ENCODE assay signal across 8 cellular contexts in genomic region chrX:53422091-53422914, GRCh38. TPM values are rescaled to one million over a fixed set of nuclear protein-coding genes. Genes with fewer than 3 reads are reported as not detected.
DNase-seq lines count a peak whose midpoint lies in the region; ATAC-seq, FAIRE-seq and TF ChIP-seq lines count a peak whose summit lies in the region.

RIBC1 (plus strand) TSS chrX:53422873; CDS start chrX:53426277, 3,404 bp downstream.
SMC1A (minus strand) TSS chrX:53422654; CDS start chrX:53422600, 54 bp downstream.

- H3K4me1 ChIP-seq in BE2C (no peaks in the 10 kb centered on the region), kidney (ENCODE audit: control insufficient read depth in 1 of 2, insufficient read depth in 1 of 2, low read depth in 1 of 2, low read length in 2 of 2) (peaks cover 0 to 9% of the 10 kb centered on the region in 2 donors)

- DNase-seq in BE2C (peak; percentile 96), GM19239 (ENCODE audit: insufficient read length, low spot score) (peak; percentile 69), NCI-H510A treated with DMSO at 0.1 percent for 48 hours (lab: John Stamatoyannopoulos, UW) (peak; percentile 92), choroid plexus epithelial cell (ENCODE audit: low read depth) (peak; percentile 98), kidney (peak; percentile 99)
- DNase-seq in activated CD4-positive, alpha-beta T cell treated with anti-CD3 and anti-CD28 coated beads for 36 hours = peak; percentile 96
- DNase-seq in stimulated activated CD4-positive, alpha-beta T cell treated with anti-CD3 and anti-CD28 coated beads, Interleukin-15, amount 100 ng/mL, for 1 hour (ENCODE audit: low read depth in 1 of 2, low spot score in 1 of 2) = peak; percentile 81 to 85

- POLR2A ChIA-PET in activated CD4-positive, alpha-beta T cell treated with anti-CD3 and anti-CD28 coated beads for 36 hours (lab: Charles Lee) = interaction anchor here (0.6 to 1.3 kb wide), 11 partner anchors 8 to 935 kb away, joined by 3 to 9 read pairs (median 3); no protein-coding TSS in a partner anchor

- FAIRE-seq in GM19239 (lab: Jason Lieb, UNC) = peak; percentile 99
- FAIRE-seq in kidney (lab: Jason Lieb, UNC) = peak; percentile 98

- H3K9ac ChIP-seq in kidney (ENCODE audit: low read length in 2 of 2) = peak within 1 kb of the TSS; percentile 69 to 73

- 0 out of 2 replicates have a peak, but pooled peaks cover 3% of the 10 kb centered on the region for H3K36me3 ChIP-seq in BE2C
- no peaks in the 10 kb centered on the region for H3K36me3 ChIP-seq in kidney (ENCODE audit: control insufficient read depth in 1 of 2, insufficient read depth in 2 of 2, low read length in 2 of 2)

- H3K4me3 ChIP-seq in BE2C (ENCODE audit: low read depth, low read length) (peak within 1 kb of the TSS; percentile 85), choroid plexus epithelial cell (ENCODE audit: low read depth, low read length) (peak within 1 kb of the TSS; percentile 76), kidney (ENCODE audit: low read length in 2 of 2) (peak within 1 kb of the TSS; percentile 78 to 84)

- peak within 1 kb of the TSS; percentile 97 for H3K27ac Mint-ChIP-seq in activated CD4-positive, alpha-beta T cell treated with anti-CD3 and anti-CD28 coated beads for 36 hours

- peaks cover 26% of the 10 kb centered on the region for H3K36me3 Mint-ChIP-seq in activated CD4-positive, alpha-beta T cell treated with anti-CD3 and anti-CD28 coated beads for 36 hours (ENCODE audit: low read depth)

- no peaks in the 10 kb centered on the region for H3K9me3 Mint-ChIP-seq in activated CD4-positive, alpha-beta T cell treated with anti-CD3 and anti-CD28 coated beads for 36 hours (ENCODE audit: low read depth)

- peak; percentile 90 for ATAC-seq in HG03442 (IDR thresholded peaks at IDR 0.05; ENCODE audit: unreplicated experiment)
- ATAC-seq in activated CD4-positive, alpha-beta T cell treated with anti-CD3 and anti-CD28 coated beads for 36 hours = peak; percentile 91

- H3K4me3 Mint-ChIP-seq in activated CD4-positive, alpha-beta T cell treated with anti-CD3 and anti-CD28 coated beads for 36 hours = peak within 1 kb of the TSS; percentile 94

- no peaks in the 10 kb centered on the region for H3K27me3 Mint-ChIP-seq in activated CD4-positive, alpha-beta T cell treated with anti-CD3 and anti-CD28 coated beads for 36 hours

- peak within 1 kb of the TSS; percentile 86 to 95 for H3K27ac ChIP-seq in kidney (ENCODE audit: low read depth in 2 of 2, low read length in 2 of 2)

- peaks cover 27% of the 10 kb centered on the region for H3K4me1 Mint-ChIP-seq in activated CD4-positive, alpha-beta T cell treated with anti-CD3 and anti-CD28 coated beads for 36 hours

- intact Hi-C loops in activated CD4-positive, alpha-beta T cell treated with anti-CD3 and anti-CD28 coated beads for 36 hours (cut with DNase I, micrococcal nuclease) = loop anchor here (1.0 to 5.0 kb wide), 10 partner anchors 12 to 1020 kb away; partner anchors contain the start of genes HSD17B10 (in 2 of the 2), PHF8 (in 2 of the 2), TSPYL2 (in 2 of the 2) and FAM120C (in 1 of the 2)
- intact Hi-C loops in kidney (cut with DNase I) = no loop called here

- CTCF ChIA-PET in activated CD4-positive, alpha-beta T cell treated with anti-CD3 and anti-CD28 coated beads for 36 hours (lab: Charles Lee) = interaction anchor here (0.7 to 2.0 kb wide), 10 partner anchors 9 to 762 kb away, joined by 3 to 13 read pairs (median 3); partner anchors contain the start of gene HSD17B10

- no peaks in the 10 kb centered on the region for H3K27me3 ChIP-seq in BE2C

- no peaks in the 10 kb centered on the region for H3K9me3 ChIP-seq in BE2C
- no peaks in the 10 kb centered on the region for H3K9me3 ChIP-seq in kidney (ENCODE audit: control insufficient read depth in 1 of 2, low read length in 2 of 2)

- TF ChIP-seq CTCF in BE2C (IDR thresholded peaks at IDR 0.05; ENCODE audit: low read depth, low read length) (no peak), choroid plexus epithelial cell (conservative IDR thresholded peaks at IDR 0.05; ENCODE audit: low read depth, low read length) (no peak), kidney (IDR thresholded peaks at IDR 0.05; ENCODE audit: borderline replicate concordance, extremely low read depth, insufficient read depth) (no peak)

RNA-seq across cellular contexts. Expression of gene RIBC1, which starts in this region (rescaled TPM):
- not detected for polyA plus RNA-seq in BE2C (2012; ENCODE audit: insufficient read depth, insufficient read length, low read depth)
- under 1 TPM; 0.46 to 0.95 TPM for total RNA-seq in activated CD4-positive, alpha-beta T cell treated with anti-CD3 and anti-CD28 coated beads for 36 hours
- 2.5 TPM for total RNA-seq in kidney
- 6.4 TPM for polyA plus RNA-seq in kidney (ENCODE audit: insufficient read depth, low read depth, low replicate concordance)

RNA-seq across cellular contexts. Expression of gene SMC1A, which starts in this region (rescaled TPM):
- polyA plus RNA-seq in BE2C (2012; ENCODE audit: insufficient read depth, insufficient read length, low read depth) = 48.1 TPM
- total RNA-seq in activated CD4-positive, alpha-beta T cell treated with anti-CD3 and anti-CD28 coated beads for 36 hours = 100 to 1,000 TPM; 155 to 190 TPM
- total RNA-seq in kidney = 59.0 TPM
- 6.2 TPM for polyA plus RNA-seq in kidney (ENCODE audit: insufficient read depth, low read depth, low replicate concordance)

Comparison
In these comparisons a context has a peak if more than half of its experiments do, and no peak if none do; other contexts are left out.
1. Peak in every context shown above with its lines: DNase-seq, ATAC-seq, H3K4me3 ChIP-seq and H3K27ac ChIP-seq.